ENCODE assay signal across 1 cellular context in the genomic region with DNA sequence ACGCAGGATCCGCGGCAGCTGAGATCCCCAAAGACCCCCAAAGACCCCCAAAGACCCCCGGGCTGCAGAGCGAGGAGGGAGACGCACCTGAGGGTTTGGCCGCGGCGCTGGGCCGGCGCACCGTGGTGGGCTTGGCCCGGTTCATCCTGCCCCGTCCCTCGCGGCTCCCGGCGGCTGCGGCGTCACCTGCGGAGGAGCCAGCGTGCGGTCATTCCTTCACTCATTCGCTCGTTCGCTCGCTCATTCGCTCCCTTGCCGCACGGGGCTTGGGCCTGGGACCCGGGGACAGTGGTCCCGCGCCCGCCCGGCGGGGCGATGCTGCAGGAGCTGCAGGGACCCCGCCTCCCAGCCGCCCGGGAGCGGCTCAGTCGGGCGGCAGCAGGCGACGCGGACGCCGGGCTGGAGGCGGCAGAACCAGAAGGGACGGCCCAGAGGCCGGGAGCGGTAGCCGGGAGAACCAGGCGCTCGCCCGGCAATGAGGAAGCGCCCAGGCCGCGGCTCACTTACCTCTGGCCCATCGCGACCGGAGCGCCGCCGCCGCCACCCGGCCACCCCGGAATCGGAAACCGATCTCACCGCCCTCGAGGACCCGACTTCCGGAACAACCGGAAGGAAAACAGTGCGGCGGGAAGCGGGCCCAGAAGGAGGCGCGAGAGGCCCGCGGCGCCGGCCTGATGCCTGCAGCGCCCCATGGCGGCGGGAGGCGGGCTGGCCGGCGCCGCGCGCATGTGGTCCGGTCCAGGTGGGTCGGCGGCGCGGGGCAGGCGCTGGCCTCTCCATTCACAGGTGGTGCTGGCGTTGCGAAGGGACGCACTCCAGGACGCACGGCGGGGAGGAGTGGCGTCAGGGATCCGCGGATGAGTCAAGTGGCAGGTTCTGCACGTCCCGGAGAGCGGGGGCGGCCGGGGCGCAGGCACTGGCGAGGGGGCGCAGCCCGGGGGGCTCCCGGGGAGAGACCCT.
A peak's percentile ranks its signal among the peaks of the same experiment; 100 is the strongest.
TF ChIP-seq lines count a peak whose summit lies in the region.

A gene with protein sequence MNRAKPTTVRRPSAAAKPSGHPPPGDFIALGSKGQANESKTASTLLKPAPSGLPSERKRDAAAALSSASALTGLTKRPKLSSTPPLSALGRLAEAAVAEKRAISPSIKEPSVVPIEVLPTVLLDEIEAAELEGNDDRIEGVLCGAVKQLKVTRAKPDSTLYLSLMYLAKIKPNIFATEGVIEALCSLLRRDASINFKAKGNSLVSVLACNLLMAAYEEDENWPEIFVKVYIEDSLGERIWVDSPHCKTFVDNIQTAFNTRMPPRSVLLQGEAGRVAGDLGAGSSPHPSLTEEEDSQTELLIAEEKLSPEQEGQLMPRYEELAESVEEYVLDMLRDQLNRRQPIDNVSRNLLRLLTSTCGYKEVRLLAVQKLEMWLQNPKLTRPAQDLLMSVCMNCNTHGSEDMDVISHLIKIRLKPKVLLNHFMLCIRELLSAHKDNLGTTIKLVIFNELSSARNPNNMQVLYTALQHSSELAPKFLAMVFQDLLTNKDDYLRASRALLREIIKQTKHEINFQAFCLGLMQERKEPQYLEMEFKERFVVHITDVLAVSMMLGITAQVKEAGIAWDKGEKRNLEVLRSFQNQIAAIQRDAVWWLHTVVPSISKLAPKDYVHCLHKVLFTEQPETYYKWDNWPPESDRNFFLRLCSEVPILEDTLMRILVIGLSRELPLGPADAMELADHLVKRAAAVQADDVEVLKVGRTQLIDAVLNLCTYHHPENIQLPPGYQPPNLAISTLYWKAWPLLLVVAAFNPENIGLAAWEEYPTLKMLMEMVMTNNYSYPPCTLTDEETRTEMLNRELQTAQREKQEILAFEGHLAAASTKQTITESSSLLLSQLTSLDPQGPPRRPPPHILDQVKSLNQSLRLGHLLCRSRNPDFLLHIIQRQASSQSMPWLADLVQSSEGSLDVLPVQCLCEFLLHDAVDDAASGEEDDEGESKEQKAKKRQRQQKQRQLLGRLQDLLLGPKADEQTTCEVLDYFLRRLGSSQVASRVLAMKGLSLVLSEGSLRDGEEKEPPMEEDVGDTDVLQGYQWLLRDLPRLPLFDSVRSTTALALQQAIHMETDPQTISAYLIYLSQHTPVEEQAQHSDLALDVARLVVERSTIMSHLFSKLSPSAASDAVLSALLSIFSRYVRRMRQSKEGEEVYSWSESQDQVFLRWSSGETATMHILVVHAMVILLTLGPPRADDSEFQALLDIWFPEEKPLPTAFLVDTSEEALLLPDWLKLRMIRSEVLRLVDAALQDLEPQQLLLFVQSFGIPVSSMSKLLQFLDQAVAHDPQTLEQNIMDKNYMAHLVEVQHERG (N-terminal part only) (minus strand): TSS at position 574 of the 960 bp plus-strand sequence. CDS start 429 bp downstream, at position 145.

TF ChIP-seq in HEK293, 187 proteins besides CTCF, POLR2A, EP300 and RAD21 (continued from another document and continues in another):
- TF ChIP-seq, protein P1, sequence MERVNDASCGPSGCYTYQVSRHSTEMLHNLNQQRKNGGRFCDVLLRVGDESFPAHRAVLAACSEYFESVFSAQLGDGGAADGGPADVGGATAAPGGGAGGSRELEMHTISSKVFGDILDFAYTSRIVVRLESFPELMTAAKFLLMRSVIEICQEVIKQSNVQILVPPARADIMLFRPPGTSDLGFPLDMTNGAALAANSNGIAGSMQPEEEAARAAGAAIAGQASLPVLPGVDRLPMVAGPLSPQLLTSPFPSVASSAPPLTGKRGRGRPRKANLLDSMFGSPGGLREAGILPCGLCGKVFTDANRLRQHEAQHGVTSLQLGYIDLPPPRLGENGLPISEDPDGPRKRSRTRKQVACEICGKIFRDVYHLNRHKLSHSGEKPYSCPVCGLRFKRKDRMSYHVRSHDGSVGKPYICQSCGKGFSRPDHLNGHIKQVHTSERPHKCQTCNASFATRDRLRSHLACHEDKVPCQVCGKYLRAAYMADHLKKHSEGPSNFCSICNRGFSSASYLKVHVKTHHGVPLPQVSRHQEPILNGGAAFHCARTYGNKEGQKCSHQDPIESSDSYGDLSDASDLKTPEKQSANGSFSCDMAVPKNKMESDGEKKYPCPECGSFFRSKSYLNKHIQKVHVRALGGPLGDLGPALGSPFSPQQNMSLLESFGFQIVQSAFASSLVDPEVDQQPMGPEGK (tag by site-specific recombination; IDR thresholded peaks at IDR 0.05), result peak; percentile 70
- TF ChIP-seq ZNF112 (tag by site-specific recombination; IDR thresholded peaks at IDR 0.05), result no peak
- no peak for TF ChIP-seq ZBTB17 (tag by site-specific recombination; IDR thresholded peaks at IDR 0.05)
- TF ChIP-seq ZFP69B (tag by site-specific recombination; IDR thresholded peaks at IDR 0.05), result peak; percentile 44; the same call in 1 of the 2 replicates
- TF ChIP-seq, protein P2, sequence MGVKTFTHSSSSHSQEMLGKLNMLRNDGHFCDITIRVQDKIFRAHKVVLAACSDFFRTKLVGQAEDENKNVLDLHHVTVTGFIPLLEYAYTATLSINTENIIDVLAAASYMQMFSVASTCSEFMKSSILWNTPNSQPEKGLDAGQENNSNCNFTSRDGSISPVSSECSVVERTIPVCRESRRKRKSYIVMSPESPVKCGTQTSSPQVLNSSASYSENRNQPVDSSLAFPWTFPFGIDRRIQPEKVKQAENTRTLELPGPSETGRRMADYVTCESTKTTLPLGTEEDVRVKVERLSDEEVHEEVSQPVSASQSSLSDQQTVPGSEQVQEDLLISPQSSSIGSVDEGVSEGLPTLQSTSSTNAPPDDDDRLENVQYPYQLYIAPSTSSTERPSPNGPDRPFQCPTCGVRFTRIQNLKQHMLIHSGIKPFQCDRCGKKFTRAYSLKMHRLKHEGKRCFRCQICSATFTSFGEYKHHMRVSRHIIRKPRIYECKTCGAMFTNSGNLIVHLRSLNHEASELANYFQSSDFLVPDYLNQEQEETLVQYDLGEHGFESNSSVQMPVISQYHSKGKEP (tag by site-specific recombination; IDR thresholded peaks at IDR 0.05), result peak; percentile 38; the same call in 1 of the 2 replicates
- TF ChIP-seq, protein P3, sequence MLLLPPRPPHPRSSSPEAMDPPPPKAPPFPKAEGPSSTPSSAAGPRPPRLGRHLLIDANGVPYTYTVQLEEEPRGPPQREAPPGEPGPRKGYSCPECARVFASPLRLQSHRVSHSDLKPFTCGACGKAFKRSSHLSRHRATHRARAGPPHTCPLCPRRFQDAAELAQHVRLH (tag by site-specific recombination; IDR thresholded peaks at IDR 0.05), result peak; percentile 97
- TF ChIP-seq ZNF791 (tag by site-specific recombination; IDR thresholded peaks at IDR 0.05), result no peak
- TF ChIP-seq, protein P4, sequence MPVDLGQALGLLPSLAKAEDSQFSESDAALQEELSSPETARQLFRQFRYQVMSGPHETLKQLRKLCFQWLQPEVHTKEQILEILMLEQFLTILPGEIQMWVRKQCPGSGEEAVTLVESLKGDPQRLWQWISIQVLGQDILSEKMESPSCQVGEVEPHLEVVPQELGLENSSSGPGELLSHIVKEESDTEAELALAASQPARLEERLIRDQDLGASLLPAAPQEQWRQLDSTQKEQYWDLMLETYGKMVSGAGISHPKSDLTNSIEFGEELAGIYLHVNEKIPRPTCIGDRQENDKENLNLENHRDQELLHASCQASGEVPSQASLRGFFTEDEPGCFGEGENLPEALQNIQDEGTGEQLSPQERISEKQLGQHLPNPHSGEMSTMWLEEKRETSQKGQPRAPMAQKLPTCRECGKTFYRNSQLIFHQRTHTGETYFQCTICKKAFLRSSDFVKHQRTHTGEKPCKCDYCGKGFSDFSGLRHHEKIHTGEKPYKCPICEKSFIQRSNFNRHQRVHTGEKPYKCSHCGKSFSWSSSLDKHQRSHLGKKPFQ (tag by site-specific recombination; IDR thresholded peaks at IDR 0.05), result 0 out of 2 replicates have a peak, but pooled peaks have one; percentile 31
- TF ChIP-seq SCRT2 (tag by site-specific recombination; IDR thresholded peaks at IDR 0.05), result 0 out of 2 replicates have a peak, but pooled peaks have one; percentile 36
- TF ChIP-seq, protein P5, sequence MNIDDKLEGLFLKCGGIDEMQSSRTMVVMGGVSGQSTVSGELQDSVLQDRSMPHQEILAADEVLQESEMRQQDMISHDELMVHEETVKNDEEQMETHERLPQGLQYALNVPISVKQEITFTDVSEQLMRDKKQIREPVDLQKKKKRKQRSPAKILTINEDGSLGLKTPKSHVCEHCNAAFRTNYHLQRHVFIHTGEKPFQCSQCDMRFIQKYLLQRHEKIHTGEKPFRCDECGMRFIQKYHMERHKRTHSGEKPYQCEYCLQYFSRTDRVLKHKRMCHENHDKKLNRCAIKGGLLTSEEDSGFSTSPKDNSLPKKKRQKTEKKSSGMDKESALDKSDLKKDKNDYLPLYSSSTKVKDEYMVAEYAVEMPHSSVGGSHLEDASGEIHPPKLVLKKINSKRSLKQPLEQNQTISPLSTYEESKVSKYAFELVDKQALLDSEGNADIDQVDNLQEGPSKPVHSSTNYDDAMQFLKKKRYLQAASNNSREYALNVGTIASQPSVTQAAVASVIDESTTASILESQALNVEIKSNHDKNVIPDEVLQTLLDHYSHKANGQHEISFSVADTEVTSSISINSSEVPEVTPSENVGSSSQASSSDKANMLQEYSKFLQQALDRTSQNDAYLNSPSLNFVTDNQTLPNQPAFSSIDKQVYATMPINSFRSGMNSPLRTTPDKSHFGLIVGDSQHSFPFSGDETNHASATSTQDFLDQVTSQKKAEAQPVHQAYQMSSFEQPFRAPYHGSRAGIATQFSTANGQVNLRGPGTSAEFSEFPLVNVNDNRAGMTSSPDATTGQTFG (tag by site-specific recombination; IDR thresholded peaks at IDR 0.05; ENCODE audit: borderline replicate concordance), result no peak
- TF ChIP-seq, protein P6, sequence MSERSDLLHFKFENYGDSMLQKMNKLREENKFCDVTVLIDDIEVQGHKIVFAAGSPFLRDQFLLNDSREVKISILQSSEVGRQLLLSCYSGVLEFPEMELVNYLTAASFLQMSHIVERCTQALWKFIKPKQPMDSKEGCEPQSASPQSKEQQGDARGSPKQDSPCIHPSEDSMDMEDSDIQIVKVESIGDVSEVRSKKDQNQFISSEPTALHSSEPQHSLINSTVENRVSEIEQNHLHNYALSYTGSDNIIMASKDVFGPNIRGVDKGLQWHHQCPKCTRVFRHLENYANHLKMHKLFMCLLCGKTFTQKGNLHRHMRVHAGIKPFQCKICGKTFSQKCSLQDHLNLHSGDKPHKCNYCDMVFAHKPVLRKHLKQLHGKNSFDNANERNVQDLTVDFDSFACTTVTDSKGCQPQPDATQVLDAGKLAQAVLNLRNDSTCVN (tag by site-specific recombination; optimal IDR thresholded peaks at IDR 0.05), result peak; percentile 64
- TF ChIP-seq ZBTB20 (tag by site-specific recombination; IDR thresholded peaks at IDR 0.05), result peak; percentile 84
- TF ChIP-seq, protein P7, sequence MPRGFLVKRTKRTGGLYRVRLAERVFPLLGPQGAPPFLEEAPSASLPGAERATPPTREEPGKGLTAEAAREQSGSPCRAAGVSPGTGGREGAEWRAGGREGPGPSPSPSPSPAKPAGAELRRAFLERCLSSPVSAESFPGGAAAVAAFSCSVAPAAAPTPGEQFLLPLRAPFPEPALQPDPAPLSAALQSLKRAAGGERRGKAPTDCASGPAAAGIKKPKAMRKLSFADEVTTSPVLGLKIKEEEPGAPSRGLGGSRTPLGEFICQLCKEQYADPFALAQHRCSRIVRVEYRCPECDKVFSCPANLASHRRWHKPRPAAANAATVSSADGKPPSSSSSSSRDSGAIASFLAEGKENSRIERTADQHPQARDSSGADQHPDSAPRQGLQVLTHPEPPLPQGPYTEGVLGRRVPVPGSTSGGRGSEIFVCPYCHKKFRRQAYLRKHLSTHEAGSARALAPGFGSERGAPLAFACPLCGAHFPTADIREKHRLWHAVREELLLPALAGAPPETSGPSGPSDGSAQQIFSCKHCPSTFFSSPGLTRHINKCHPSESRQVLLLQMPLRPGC (tag by site-specific recombination; IDR thresholded peaks at IDR 0.05), result no peak
- no peak for TF ChIP-seq ZNF266 (tag by site-specific recombination; IDR thresholded peaks at IDR 0.05; ENCODE audit: low read depth)
- peak; percentile 72 for TF ChIP-seq GLIS2 (tag by site-specific recombination; IDR thresholded peaks at IDR 0.05)
- peak; percentile 81 for TF ChIP-seq ZNF335 (tag by site-specific recombination; conservative IDR thresholded peaks at IDR 0.05)
- TF ChIP-seq ZNF548 (tag by site-specific recombination; IDR thresholded peaks at IDR 0.05), result no peak
- TF ChIP-seq ZNF121 (tag by site-specific recombination; IDR thresholded peaks at IDR 0.05), result peak; percentile 34; the same call in 1 of the 2 replicates
- TF ChIP-seq, protein P8, sequence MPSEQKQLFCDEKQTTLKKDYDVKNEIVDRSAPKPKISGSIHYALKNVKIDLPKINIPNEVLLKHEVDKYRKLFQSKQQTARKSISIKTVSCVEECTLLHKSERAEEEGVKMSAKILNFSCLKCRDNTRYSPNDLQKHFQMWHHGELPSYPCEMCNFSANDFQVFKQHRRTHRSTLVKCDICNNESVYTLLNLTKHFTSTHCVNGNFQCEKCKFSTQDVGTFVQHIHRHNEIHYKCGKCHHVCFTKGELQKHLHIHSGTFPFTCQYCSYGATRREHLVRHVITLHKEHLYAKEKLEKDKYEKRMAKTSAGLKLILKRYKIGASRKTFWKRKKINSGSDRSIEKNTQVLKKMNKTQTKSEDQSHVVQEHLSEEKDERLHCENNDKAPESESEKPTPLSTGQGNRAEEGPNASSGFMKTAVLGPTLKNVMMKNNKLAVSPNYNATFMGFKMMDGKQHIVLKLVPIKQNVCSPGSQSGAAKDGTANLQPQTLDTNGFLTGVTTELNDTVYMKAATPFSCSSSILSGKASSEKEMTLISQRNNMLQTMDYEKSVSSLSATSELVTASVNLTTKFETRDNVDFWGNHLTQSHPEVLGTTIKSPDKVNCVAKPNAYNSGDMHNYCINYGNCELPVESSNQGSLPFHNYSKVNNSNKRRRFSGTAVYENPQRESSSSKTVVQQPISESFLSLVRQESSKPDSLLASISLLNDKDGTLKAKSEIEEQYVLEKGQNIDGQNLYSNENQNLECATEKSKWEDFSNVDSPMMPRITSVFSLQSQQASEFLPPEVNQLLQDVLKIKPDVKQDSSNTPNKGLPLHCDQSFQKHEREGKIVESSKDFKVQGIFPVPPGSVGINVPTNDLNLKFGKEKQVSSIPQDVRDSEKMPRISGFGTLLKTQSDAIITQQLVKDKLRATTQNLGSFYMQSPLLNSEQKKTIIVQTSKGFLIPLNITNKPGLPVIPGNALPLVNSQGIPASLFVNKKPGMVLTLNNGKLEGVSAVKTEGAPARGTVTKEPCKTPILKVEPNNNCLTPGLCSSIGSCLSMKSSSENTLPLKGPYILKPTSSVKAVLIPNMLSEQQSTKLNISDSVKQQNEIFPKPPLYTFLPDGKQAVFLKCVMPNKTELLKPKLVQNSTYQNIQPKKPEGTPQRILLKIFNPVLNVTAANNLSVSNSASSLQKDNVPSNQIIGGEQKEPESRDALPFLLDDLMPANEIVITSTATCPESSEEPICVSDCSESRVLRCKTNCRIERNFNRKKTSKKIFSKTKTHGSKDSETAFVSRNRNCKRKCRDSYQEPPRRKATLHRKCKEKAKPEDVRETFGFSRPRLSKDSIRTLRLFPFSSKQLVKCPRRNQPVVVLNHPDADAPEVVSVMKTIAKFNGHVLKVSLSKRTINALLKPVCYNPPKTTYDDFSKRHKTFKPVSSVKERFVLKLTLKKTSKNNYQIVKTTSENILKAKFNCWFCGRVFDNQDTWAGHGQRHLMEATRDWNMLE (tag by site-specific recombination; conservative IDR thresholded peaks at IDR 0.05; ENCODE audit: low read depth), result peak; percentile 99
- peak; percentile 63; the same call in 1 of the 2 replicates for TF ChIP-seq ZEB2 (tag by site-specific recombination; IDR thresholded peaks at IDR 0.05)
- peak; percentile 36; the same call in 1 of the 2 replicates for TF ChIP-seq ZNF341 (tag by site-specific recombination; IDR thresholded peaks at IDR 0.05; ENCODE audit: low read depth)
- no peak for TF ChIP-seq ZNF311 (tag by site-specific recombination; IDR thresholded peaks at IDR 0.05; ENCODE audit: borderline replicate concordance)
- TF ChIP-seq ZNF629 (tag by site-specific recombination; IDR thresholded peaks at IDR 0.05), result 0 out of 2 replicates have a peak, but pooled peaks have one; percentile 45
- 0 out of 2 replicates have a peak, but pooled peaks have one; percentile 16 for TF ChIP-seq ZFHX2 (tag by site-specific recombination; conservative IDR thresholded peaks at IDR 0.05)
